In genomic region chr2:61538179-61538919, GRCh38 we compare ENCODE assay signal across 8 cellular contexts. TPM values are rescaled to one million over a fixed set of nuclear protein-coding genes. Genes with fewer than 3 reads are reported as not detected.
A peak's percentile ranks its signal among the peaks of the same experiment; 100 is the strongest.
DNase-seq lines count a peak whose midpoint lies in the region; ATAC-seq and TF ChIP-seq lines count a peak whose summit lies in the region.

Gene XPO1 (minus strand): TSS chr2:61538356. CDS start chr2:61533897, 4,459 bp downstream.

- no peaks in the 10 kb centered on the region for H3K9me3 ChIP-seq in AG04450 (ENCODE audit: control insufficient read depth, insufficient read depth, low read length)

- peak within 1 kb of the TSS; percentile 99 for H3K4me3 Mint-ChIP-seq in WTC11

- TF ChIP-seq CTCF in AG04450 (IDR thresholded peaks at IDR 0.05; ENCODE audit: low read depth, low read length) (no peak), WTC11 (IDR thresholded peaks at IDR 0.05) (no peak), cardiac fibroblast (IDR thresholded peaks at IDR 0.05; ENCODE audit: low read depth, low read length) (no peak)

- POLR2A ChIA-PET in AG04450 (lab: Yijun Ruan, JAX) (interaction anchor here (0.6 to 1.5 kb wide), 7 partner anchors 21 to 316 kb away, joined by 3 to 10 read pairs (median 4); partner anchors contain the start of gene FAM161A), WTC11 (lab: Charles Lee) (interaction anchor here (0.5 to 2.7 kb wide), 22 partner anchors 9 to 316 kb away, joined by 3 to 16 read pairs (median 4); no protein-coding TSS in a partner anchor)

- peak within 1 kb of the TSS; percentile 95 for H3K27ac ChIP-seq in AG04450 (ENCODE audit: low read depth, low read length)

- no peaks in the 10 kb centered on the region for H3K27me3 ChIP-seq in AG04450 (ENCODE audit: control insufficient read depth, insufficient read depth, low read length)

- no peaks in the 10 kb centered on the region; the same call in 1 of the 2 replicates for H3K27me3 Mint-ChIP-seq in WTC11 (ENCODE audit: low read depth)

- H3K27ac Mint-ChIP-seq in WTC11: peak within 1 kb of the TSS; percentile 100

- H3K4me3 ChIP-seq in AG04450 (ENCODE audit: low read depth, low read length) (peak within 1 kb of the TSS; percentile 90), cardiac fibroblast (replicated peaks in 1 of 2; ENCODE audit: low read depth in 2 of 2, low read length in 2 of 2) (peak within 1 kb of the TSS; percentile 89 to 92)

- peaks cover 23% of the 10 kb centered on the region for H3K36me3 Mint-ChIP-seq in WTC11

- peak; percentile 88 for ATAC-seq in GM18909 (IDR thresholded peaks at IDR 0.05; ENCODE audit: poor library complexity, unreplicated experiment)
- ATAC-seq in HG03175 (IDR thresholded peaks at IDR 0.05; ENCODE audit: unreplicated experiment): peak; percentile 83
- ATAC-seq in WTC11: peak; percentile 85

- H3K9me3 Mint-ChIP-seq in WTC11: no peaks in the 10 kb centered on the region

- DNase-seq in AG04450 (ENCODE audit: low read depth, low spot score): peak; percentile 99
- peak; percentile 99 for DNase-seq in NCI-H226
- DNase-seq in WTC11 (ENCODE audit: low spot score): peak; percentile 100
- DNase-seq in cardiac fibroblast (ENCODE audit: low read depth in 2 of 2): peak; percentile 100
- DNase-seq in iPS-NIHi7 (ENCODE audit: extremely low spot score): peak; percentile 97
- peak; percentile 100 for DNase-seq in smooth muscle cell of the brain vasculature (ENCODE audit: low read depth, low spot score)

- H3K4me1 Mint-ChIP-seq in WTC11: peaks cover 40% of the 10 kb centered on the region

- CTCF ChIA-PET in AG04450 (lab: Charles Lee): interaction anchor here (0.7 to 1.2 kb wide), 3 partner anchors 120 to 252 kb away, joined by 3 to 5 read pairs (median 4); no protein-coding TSS in a partner anchor
- CTCF ChIA-PET in WTC11 (lab: Charles Lee): interaction anchor here (0.7 to 1.9 kb wide), 7 partner anchors 42 to 1237 kb away, joined by 3 to 6 read pairs (median 3); no protein-coding TSS in a partner anchor

TF ChIP-seq in WTC11, 78 proteins besides CTCF, POLR2A, EP300 and RAD21 (continues in another document):
- TF ChIP-seq MYBL2 (CRISPR knock-in tag; IDR thresholded peaks at IDR 0.05): peak; percentile 83; the same call in 1 of the 2 replicates
- peak; percentile 90 for TF ChIP-seq SP1 (CRISPR knock-in tag; conservative IDR thresholded peaks at IDR 0.05)
- TF ChIP-seq, protein P1, sequence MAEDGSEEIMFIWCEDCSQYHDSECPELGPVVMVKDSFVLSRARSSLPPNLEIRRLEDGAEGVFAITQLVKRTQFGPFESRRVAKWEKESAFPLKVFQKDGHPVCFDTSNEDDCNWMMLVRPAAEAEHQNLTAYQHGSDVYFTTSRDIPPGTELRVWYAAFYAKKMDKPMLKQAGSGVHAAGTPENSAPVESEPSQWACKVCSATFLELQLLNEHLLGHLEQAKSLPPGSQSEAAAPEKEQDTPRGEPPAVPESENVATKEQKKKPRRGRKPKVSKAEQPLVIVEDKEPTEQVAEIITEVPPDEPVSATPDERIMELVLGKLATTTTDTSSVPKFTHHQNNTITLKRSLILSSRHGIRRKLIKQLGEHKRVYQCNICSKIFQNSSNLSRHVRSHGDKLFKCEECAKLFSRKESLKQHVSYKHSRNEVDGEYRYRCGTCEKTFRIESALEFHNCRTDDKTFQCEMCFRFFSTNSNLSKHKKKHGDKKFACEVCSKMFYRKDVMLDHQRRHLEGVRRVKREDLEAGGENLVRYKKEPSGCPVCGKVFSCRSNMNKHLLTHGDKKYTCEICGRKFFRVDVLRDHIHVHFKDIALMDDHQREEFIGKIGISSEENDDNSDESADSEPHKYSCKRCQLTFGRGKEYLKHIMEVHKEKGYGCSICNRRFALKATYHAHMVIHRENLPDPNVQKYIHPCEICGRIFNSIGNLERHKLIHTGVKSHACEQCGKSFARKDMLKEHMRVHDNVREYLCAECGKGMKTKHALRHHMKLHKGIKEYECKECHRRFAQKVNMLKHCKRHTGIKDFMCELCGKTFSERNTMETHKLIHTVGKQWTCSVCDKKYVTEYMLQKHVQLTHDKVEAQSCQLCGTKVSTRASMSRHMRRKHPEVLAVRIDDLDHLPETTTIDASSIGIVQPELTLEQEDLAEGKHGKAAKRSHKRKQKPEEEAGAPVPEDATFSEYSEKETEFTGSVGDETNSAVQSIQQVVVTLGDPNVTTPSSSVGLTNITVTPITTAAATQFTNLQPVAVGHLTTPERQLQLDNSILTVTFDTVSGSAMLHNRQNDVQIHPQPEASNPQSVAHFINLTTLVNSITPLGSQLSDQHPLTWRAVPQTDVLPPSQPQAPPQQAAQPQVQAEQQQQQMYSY (CRISPR knock-in tag; IDR thresholded peaks at IDR 0.05): peak; percentile 77
- TF ChIP-seq PRRX2 (CRISPR knock-in tag; IDR thresholded peaks at IDR 0.05): no peak
- peak; percentile 15; the same call in 1 of the 2 replicates for TF ChIP-seq USF1 (CRISPR knock-in tag; IDR thresholded peaks at IDR 0.05)
- 0 out of 2 replicates have a peak, but pooled peaks have one; percentile 36 for TF ChIP-seq E2F1 (CRISPR knock-in tag; IDR thresholded peaks at IDR 0.05)
- TF ChIP-seq, protein P2, sequence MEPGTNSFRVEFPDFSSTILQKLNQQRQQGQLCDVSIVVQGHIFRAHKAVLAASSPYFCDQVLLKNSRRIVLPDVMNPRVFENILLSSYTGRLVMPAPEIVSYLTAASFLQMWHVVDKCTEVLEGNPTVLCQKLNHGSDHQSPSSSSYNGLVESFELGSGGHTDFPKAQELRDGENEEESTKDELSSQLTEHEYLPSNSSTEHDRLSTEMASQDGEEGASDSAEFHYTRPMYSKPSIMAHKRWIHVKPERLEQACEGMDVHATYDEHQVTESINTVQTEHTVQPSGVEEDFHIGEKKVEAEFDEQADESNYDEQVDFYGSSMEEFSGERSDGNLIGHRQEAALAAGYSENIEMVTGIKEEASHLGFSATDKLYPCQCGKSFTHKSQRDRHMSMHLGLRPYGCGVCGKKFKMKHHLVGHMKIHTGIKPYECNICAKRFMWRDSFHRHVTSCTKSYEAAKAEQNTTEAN (CRISPR knock-in tag; IDR thresholded peaks at IDR 0.05): 0 out of 2 replicates have a peak, but pooled peaks have one; percentile 70
- TF ChIP-seq NFATC4 (CRISPR knock-in tag; IDR thresholded peaks at IDR 0.05): no peak
- no peak for TF ChIP-seq KAT7 (CRISPR knock-in tag; IDR thresholded peaks at IDR 0.05; ENCODE audit: borderline replicate concordance)
- TF ChIP-seq ARID4B (CRISPR knock-in tag; IDR thresholded peaks at IDR 0.05; ENCODE audit: borderline replicate concordance): 0 out of 2 replicates have a peak, but pooled peaks have one; percentile 65
- TF ChIP-seq ZNF232 (CRISPR knock-in tag; IDR thresholded peaks at IDR 0.05): peak; percentile 65; the same call in 1 of the 2 replicates
- TF ChIP-seq EMX1 (CRISPR knock-in tag; IDR thresholded peaks at IDR 0.05): no peak
- no peak for TF ChIP-seq ZNF121 (CRISPR knock-in tag; IDR thresholded peaks at IDR 0.05)
- no peak for TF ChIP-seq TEAD4 (CRISPR knock-in tag; IDR thresholded peaks at IDR 0.05)
- TF ChIP-seq JUN (CRISPR knock-in tag; IDR thresholded peaks at IDR 0.05): no peak

RNA-seq across cellular contexts. Expression of gene XPO1, which starts in this region (rescaled TPM):
- polyA plus RNA-seq in AG04450 (2011; rRNA removed): 92.6 and 143 TPM in 2 replicates
- 70.7 and 148 TPM in 2 replicates for polyA minus RNA-seq in AG04450 (2011; rRNA and poly(A)+ RNA removed)
- total RNA-seq in WTC11 (2021): 258 to 272 TPM (median 260 TPM) in 3 replicates

Comparison
In these comparisons a context has a peak if more than half of its experiments do, and no peak if none do; other contexts are left out.
1. Peak in every context shown above with its lines: DNase-seq, ATAC-seq, H3K4me3 ChIP-seq and H3K27ac ChIP-seq.